In genomic region chr3:5341610-5342009, GRCh38 we compare ENCODE assay signal across 7 cellular contexts.
"Had no signal": no experiment of that assay in that cellular context is flagged by ENCODE, and none has a peak within 500 bp of the region (broad histone marks: within the 10 kb centered on the region; RNA-seq: fewer than 3 reads in every experiment).

No MANE protein-coding gene starts in this region.

- H3K4me3 ChIP-seq: GM23248, HAP-1, K562 had no signal

- H3K27ac ChIP-seq: GM23248 had no signal

- H3K36me3 ChIP-seq: HAP-1 had no signal

- H3K4me1 ChIP-seq: HAP-1 had no signal

- H3K9me3 ChIP-seq: HAP-1 had no signal

- DNase-seq: GM23248, GOT3, H7, IMR-90, KG1 had no signal
